Comparison of ENCODE assay signal across 1 cellular context in genomic region chr12:104695453-104696148, GRCh38.
A peak's percentile ranks its signal among the peaks of the same experiment; 100 is the strongest.
TF ChIP-seq lines count a peak whose summit lies in the region.

No MANE protein-coding gene starts in this region.

TF ChIP-seq in HEK293, 187 proteins besides CTCF, POLR2A, EP300 and RAD21 (continued from another document):
- TF ChIP-seq PRDM10 (tag by site-specific recombination; IDR thresholded peaks at IDR 0.05), result peak; percentile 57
- TF ChIP-seq, protein P1, sequence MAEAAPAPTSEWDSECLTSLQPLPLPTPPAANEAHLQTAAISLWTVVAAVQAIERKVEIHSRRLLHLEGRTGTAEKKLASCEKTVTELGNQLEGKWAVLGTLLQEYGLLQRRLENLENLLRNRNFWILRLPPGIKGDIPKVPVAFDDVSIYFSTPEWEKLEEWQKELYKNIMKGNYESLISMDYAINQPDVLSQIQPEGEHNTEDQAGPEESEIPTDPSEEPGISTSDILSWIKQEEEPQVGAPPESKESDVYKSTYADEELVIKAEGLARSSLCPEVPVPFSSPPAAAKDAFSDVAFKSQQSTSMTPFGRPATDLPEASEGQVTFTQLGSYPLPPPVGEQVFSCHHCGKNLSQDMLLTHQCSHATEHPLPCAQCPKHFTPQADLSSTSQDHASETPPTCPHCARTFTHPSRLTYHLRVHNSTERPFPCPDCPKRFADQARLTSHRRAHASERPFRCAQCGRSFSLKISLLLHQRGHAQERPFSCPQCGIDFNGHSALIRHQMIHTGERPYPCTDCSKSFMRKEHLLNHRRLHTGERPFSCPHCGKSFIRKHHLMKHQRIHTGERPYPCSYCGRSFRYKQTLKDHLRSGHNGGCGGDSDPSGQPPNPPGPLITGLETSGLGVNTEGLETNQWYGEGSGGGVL (tag by site-specific recombination; IDR thresholded peaks at IDR 0.05), result peak; percentile 43; the same call in 1 of the 2 replicates
- TF ChIP-seq, protein P2, sequence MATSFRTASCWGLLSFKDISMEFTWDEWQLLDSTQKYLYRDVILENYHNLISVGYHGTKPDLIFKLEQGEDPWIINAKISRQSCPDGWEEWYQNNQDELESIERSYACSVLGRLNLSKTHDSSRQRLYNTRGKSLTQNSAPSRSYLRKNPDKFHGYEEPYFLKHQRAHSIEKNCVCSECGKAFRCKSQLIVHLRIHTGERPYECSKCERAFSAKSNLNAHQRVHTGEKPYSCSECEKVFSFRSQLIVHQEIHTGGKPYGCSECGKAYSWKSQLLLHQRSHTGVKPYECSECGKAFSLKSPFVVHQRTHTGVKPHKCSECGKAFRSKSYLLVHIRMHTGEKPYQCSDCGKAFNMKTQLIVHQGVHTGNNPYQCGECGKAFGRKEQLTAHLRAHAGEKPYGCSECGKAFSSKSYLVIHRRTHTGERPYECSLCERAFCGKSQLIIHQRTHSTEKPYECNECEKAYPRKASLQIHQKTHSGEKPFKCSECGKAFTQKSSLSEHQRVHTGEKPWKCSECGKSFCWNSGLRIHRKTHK (tag by site-specific recombination; IDR thresholded peaks at IDR 0.05), result no peak
- no peak for TF ChIP-seq SCRT2 (tag by site-specific recombination; IDR thresholded peaks at IDR 0.05)
- TF ChIP-seq GLIS2 (tag by site-specific recombination; IDR thresholded peaks at IDR 0.05), result peak; percentile 26; the same call in 1 of the 2 replicates
- peak; percentile 18; the same call in 1 of the 2 replicates for TF ChIP-seq ZBTB11 (tag by site-specific recombination; conservative IDR thresholded peaks at IDR 0.05; ENCODE audit: low read depth)
- TF ChIP-seq ZNF10 (tag by site-specific recombination; IDR thresholded peaks at IDR 0.05), result no peak
- peak; percentile 94 for TF ChIP-seq ZNF664 (tag by site-specific recombination; IDR thresholded peaks at IDR 0.05)
- TF ChIP-seq ZSCAN16 (tag by site-specific recombination; IDR thresholded peaks at IDR 0.05), result no peak
- TF ChIP-seq ZNF473 (tag by site-specific recombination; IDR thresholded peaks at IDR 0.05), result no peak
- TF ChIP-seq ZNF354C (tag by site-specific recombination; IDR thresholded peaks at IDR 0.05; ENCODE audit: borderline replicate concordance, low read depth), result no peak
- peak; percentile 50; the same call in 1 of the 2 replicates for TF ChIP-seq ZNF600 (tag by site-specific recombination; IDR thresholded peaks at IDR 0.05)
- TF ChIP-seq ZNF585B (tag by site-specific recombination; IDR thresholded peaks at IDR 0.05), result no peak
- TF ChIP-seq KLF10 (tag by site-specific recombination; IDR thresholded peaks at IDR 0.05), result no peak
- peak; percentile 53 for TF ChIP-seq ZBTB17 (tag by site-specific recombination; IDR thresholded peaks at IDR 0.05)
- TF ChIP-seq OSR2 (tag by site-specific recombination; IDR thresholded peaks at IDR 0.05), result peak; percentile 74; the same call in 1 of the 2 replicates
- TF ChIP-seq GLIS1 (tag by site-specific recombination; IDR thresholded peaks at IDR 0.05), result peak; percentile 94
- TF ChIP-seq, protein P3, sequence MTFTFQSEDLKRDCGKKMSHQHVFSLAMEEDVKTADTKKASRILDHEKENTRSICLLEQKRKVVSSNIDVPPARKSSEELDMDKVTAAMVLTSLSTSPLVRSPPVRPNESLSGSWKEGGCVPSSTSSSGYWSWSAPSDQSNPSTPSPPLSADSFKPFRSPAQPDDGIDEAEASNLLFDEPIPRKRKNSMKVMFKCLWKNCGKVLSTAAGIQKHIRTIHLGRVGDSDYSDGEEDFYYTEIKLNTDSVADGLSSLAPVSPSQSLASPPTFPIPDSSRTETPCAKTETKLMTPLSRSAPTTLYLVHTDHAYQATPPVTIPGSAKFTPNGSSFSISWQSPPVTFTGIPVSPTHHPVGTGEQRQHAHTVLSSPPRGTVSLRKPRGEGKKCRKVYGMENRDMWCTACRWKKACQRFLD (tag by site-specific recombination; IDR thresholded peaks at IDR 0.05), result no peak
- no peak for TF ChIP-seq ZNF571 (tag by site-specific recombination; IDR thresholded peaks at IDR 0.05)
- TF ChIP-seq ATF2 (tag by site-specific recombination; IDR thresholded peaks at IDR 0.05; ENCODE audit: low read depth), result no peak
- no peak for TF ChIP-seq ZEB2 (tag by site-specific recombination; IDR thresholded peaks at IDR 0.05)
- TF ChIP-seq ZNF791 (tag by site-specific recombination; IDR thresholded peaks at IDR 0.05), result no peak
- peak; percentile 94 for TF ChIP-seq FEZF1 (tag by site-specific recombination; IDR thresholded peaks at IDR 0.05)
- no peak for TF ChIP-seq ZFP37 (tag by site-specific recombination; IDR thresholded peaks at IDR 0.05)
- TF ChIP-seq ZNF23 (tag by site-specific recombination; IDR thresholded peaks at IDR 0.05; ENCODE audit: borderline replicate concordance), result no peak
- no peak for TF ChIP-seq INSM2 (tag by site-specific recombination; IDR thresholded peaks at IDR 0.05)
- 0 out of 2 replicates have a peak, but pooled peaks have one; percentile 10 for TF ChIP-seq ZBTB8A (tag by site-specific recombination; IDR thresholded peaks at IDR 0.05)
- no peak; the same call in 1 of the 2 replicates for TF ChIP-seq ZBTB20 (tag by site-specific recombination; IDR thresholded peaks at IDR 0.05)
- no peak for TF ChIP-seq ZNF302 (tag by site-specific recombination; IDR thresholded peaks at IDR 0.05; ENCODE audit: low read depth)
- TF ChIP-seq HOXC10 (CRISPR knock-in tag; IDR thresholded peaks at IDR 0.05), result no peak
- TF ChIP-seq, protein P4, sequence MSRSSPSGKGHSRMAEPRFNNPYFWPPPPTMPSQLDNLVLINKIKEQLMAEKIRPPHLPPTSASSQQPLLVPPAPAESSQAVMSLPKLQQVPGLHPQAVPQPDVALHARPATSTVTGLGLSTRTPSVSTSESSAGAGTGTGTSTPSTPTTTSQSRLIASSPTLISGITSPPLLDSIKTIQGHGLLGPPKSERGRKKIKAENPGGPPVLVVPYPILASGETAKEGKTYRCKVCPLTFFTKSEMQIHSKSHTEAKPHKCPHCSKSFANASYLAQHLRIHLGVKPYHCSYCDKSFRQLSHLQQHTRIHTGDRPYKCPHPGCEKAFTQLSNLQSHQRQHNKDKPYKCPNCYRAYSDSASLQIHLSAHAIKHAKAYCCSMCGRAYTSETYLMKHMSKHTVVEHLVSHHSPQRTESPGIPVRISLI (tag by site-specific recombination; IDR thresholded peaks at IDR 0.05), result no peak
- TF ChIP-seq ZNF157 (tag by site-specific recombination; IDR thresholded peaks at IDR 0.05), result no peak
- TF ChIP-seq, protein P5, sequence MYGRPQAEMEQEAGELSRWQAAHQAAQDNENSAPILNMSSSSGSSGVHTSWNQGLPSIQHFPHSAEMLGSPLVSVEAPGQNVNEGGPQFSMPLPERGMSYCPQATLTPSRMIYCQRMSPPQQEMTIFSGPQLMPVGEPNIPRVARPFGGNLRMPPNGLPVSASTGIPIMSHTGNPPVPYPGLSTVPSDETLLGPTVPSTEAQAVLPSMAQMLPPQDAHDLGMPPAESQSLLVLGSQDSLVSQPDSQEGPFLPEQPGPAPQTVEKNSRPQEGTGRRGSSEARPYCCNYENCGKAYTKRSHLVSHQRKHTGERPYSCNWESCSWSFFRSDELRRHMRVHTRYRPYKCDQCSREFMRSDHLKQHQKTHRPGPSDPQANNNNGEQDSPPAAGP (tag by site-specific recombination; IDR thresholded peaks at IDR 0.05), result no peak
- TF ChIP-seq ZNF626 (tag by site-specific recombination; IDR thresholded peaks at IDR 0.05), result no peak
- TF ChIP-seq GLI4 (tag by site-specific recombination; IDR thresholded peaks at IDR 0.05), result no peak
- TF ChIP-seq ZNF621 (tag by site-specific recombination; IDR thresholded peaks at IDR 0.05), result no peak
- TF ChIP-seq ZNF677 (tag by site-specific recombination; IDR thresholded peaks at IDR 0.05), result no peak
- TF ChIP-seq, protein P6, sequence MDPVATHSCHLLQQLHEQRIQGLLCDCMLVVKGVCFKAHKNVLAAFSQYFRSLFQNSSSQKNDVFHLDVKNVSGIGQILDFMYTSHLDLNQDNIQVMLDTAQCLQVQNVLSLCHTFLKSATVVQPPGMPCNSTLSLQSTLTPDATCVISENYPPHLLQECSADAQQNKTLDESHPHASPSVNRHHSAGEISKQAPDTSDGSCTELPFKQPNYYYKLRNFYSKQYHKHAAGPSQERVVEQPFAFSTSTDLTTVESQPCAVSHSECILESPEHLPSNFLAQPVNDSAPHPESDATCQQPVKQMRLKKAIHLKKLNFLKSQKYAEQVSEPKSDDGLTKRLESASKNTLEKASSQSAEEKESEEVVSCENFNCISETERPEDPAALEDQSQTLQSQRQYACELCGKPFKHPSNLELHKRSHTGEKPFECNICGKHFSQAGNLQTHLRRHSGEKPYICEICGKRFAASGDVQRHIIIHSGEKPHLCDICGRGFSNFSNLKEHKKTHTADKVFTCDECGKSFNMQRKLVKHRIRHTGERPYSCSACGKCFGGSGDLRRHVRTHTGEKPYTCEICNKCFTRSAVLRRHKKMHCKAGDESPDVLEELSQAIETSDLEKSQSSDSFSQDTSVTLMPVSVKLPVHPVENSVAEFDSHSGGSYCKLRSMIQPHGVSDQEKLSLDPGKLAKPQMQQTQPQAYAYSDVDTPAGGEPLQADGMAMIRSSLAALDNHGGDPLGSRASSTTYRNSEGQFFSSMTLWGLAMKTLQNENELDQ (tag by site-specific recombination; IDR thresholded peaks at IDR 0.05; ENCODE audit: low read depth), result no peak
TF ChIP-seq in HEK293: peak in this region for 16.
